In genomic region chr3:17979911-17980310, GRCh38 we compare ENCODE assay signal across 1 cellular context.
TF ChIP-seq lines count a peak whose summit lies in the region.

No MANE protein-coding gene starts in this region.

TF ChIP-seq in WTC11, 78 proteins besides CTCF, POLR2A, EP300 and RAD21 (continued from another document):
- TF ChIP-seq ATF2 (CRISPR knock-in tag; IDR thresholded peaks at IDR 0.05; ENCODE audit: borderline replicate concordance, low read depth) (no peak), CREB1 (CRISPR knock-in tag; IDR thresholded peaks at IDR 0.05) (no peak), ZNF396 (CRISPR knock-in tag; IDR thresholded peaks at IDR 0.05; ENCODE audit: borderline replicate concordance) (no peak)
